In the genomic region with DNA sequence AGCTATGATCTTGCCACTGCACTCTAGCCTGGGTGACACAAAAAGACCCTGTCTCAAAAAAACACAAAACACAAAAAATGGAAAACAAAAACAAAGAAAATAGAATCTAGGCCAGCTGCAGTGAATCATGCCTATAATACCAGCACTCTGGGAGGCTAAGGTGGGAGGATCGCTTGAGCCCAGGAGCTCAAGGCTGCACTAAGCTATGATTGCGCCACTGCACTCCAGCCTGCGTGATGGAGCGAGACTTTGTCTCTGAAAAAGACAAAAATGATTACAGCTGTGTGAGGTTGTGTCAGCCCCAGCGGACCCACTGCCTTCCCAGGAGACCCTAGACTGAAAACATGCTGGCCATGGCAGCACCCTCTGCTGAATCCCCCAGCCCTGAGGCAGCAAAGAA, we compare ENCODE assay signal across 17 cellular contexts.
"Had no signal": no experiment of that assay in that cellular context is flagged by ENCODE, and none has a peak within 500 bp of the region (broad histone marks: within the 10 kb centered on the region; RNA-seq: fewer than 3 reads in every experiment).

No MANE protein-coding gene starts in this region.

- DNase-seq: KBM-7, NCI-H1092 treated with DMSO at 0.1 percent for 48 hours, NCI-H1436, NCI-H187, NCI-H2029, NCI-H2081 treated with DMSO at 0.1 percent for 48 hours, NCI-H2171, NCI-H226, NCI-H446, NCI-H510A, NCI-H524 treated with DMSO at 0.1 percent for 48 hours, NCI-H69, NCI-H774, PC-3, SHP77 had no signal

- H3K27ac ChIP-seq: HL-60, RWPE1 had no signal
